Comparison of ENCODE assay signal across 8 cellular contexts in genomic region chr6:119350202-119351004, GRCh38. TPM values are rescaled to one million over a fixed set of nuclear protein-coding genes. Genes with fewer than 3 reads are reported as not detected.
DNase-seq lines count a peak whose midpoint lies in the region; ATAC-seq and TF ChIP-seq lines count a peak whose summit lies in the region.

No MANE protein-coding gene starts in this region.

- peak overlapping the region; percentile 76 to 94 for H3K27ac ChIP-seq in aorta (ENCODE audit: low read depth in 1 of 2, low read length in 2 of 2)

- no peaks in the 10 kb centered on the region for H3K9me3 Mint-ChIP-seq in activated T-cell treated with anti-CD3 and anti-CD28 coated beads, Interleukin-2, amount 50 U/mL, for 24 hours

- H3K4me1 ChIP-seq in aorta (ENCODE audit: control insufficient read depth in 1 of 2, insufficient read depth in 2 of 2, low read length in 2 of 2), result peaks cover 0 to 3% of the 10 kb centered on the region in 2 donors

- intact Hi-C loops in aorta (cut with DNase I), result loop anchor here in 1 of 2 donors (5.0 kb wide), 1 partner anchor 223 kb away; no protein-coding TSS in a partner anchor

- H3K36me3 ChIP-seq in aorta (ENCODE audit: control insufficient read depth in 1 of 2, insufficient read depth in 2 of 2, low read length in 1 of 2), result no peaks in the 10 kb centered on the region

- H3K9me3 ChIP-seq in aorta (ENCODE audit: control insufficient read depth, low read length), result no peaks in the 10 kb centered on the region

- 4% methylated on average over 22 to 25 of the region's 25 CpGs for WGBS in aorta, 2 donors

- peak overlapping the region; percentile 79 to 90 for H3K4me3 ChIP-seq in aorta (ENCODE audit: low read length in 2 of 2)

- H3K27ac Mint-ChIP-seq in activated T-cell treated with anti-CD3 and anti-CD28 coated beads, Interleukin-2, amount 50 U/mL, for 24 hours, result peak overlapping the region; percentile 92

- peaks cover 29% of the 10 kb centered on the region for H3K36me3 Mint-ChIP-seq in activated T-cell treated with anti-CD3 and anti-CD28 coated beads, Interleukin-2, amount 50 U/mL, for 24 hours (ENCODE audit: low read depth)

- TF ChIP-seq CTCF in omental fat pad (IDR thresholded peaks at IDR 0.05), result no peak

- H3K4me1 Mint-ChIP-seq in activated T-cell treated with anti-CD3 and anti-CD28 coated beads, Interleukin-2, amount 50 U/mL, for 24 hours (ENCODE audit: low read depth), result peaks cover 46% of the 10 kb centered on the region

- DNase-seq in SHP77 treated with DMSO at 0.1 percent for 48 hours (lab: John Stamatoyannopoulos, UW) (peak; percentile 38), SHP77 (lab: John Stamatoyannopoulos, UW) (no peak), NCI-H2029 treated with DMSO at 0.1 percent for 48 hours (lab: John Stamatoyannopoulos, UW) (peak; percentile 89), fibroblast of the conjunctiva (ENCODE audit: low read depth) (peak; percentile 68), omental fat pad (ENCODE audit: low spot score) (no peak), aorta (no peak)
- DNase-seq in activated T-cell treated with anti-CD3 and anti-CD28 coated beads, Interleukin-2, amount 50 U/mL, for 24 hours, result no peak

- no peaks in the 10 kb centered on the region for H3K27me3 ChIP-seq in aorta (ENCODE audit: control insufficient read depth in 1 of 2, insufficient read depth in 2 of 2, low read length in 1 of 2)

- no peaks in the 10 kb centered on the region for H3K27me3 Mint-ChIP-seq in activated T-cell treated with anti-CD3 and anti-CD28 coated beads, Interleukin-2, amount 50 U/mL, for 24 hours

- peak overlapping the region; percentile 90 for H3K4me3 Mint-ChIP-seq in activated T-cell treated with anti-CD3 and anti-CD28 coated beads, Interleukin-2, amount 50 U/mL, for 24 hours

- peak; percentile 10 for ATAC-seq in HG02642 (IDR thresholded peaks at IDR 0.05; ENCODE audit: poor library complexity, unreplicated experiment)
- peak; percentile 43 for ATAC-seq in omental fat pad (ENCODE audit: low FRiP score)
- ATAC-seq in aorta (ENCODE audit: low FRiP score), result peak; percentile 68

RNA-seq across cellular contexts. Expression of gene MAN1A1, which starts 0.8 kb away (rescaled TPM):
- total RNA-seq in omental fat pad, result 100 to 1,000 TPM; 210 to 247 (median 229) TPM
- 10 to 100 TPM; 57.8 to 76.0 TPM for total RNA-seq in aorta
- polyA plus RNA-seq in aorta, result 10 to 100 TPM; 22.2 to 22.6 TPM

Comparison
In these comparisons a context has a peak if more than half of its experiments do, and no peak if none do; other contexts are left out.
1. DNase-seq: peak in SHP77 treated with DMSO at 0.1 percent for 48 hours (single experiment), NCI-H2029 treated with DMSO at 0.1 percent for 48 hours (single experiment) and fibroblast of the conjunctiva (single experiment); none in SHP77 (0 of 2), activated T-cell treated with anti-CD3 and anti-CD28 coated beads, Interleukin-2, amount 50 U/mL, for 24 hours (single experiment), omental fat pad (single experiment) and aorta (0 of 2).
2. ATAC-seq: peak in every context shown above with its lines; median percentile 68 in aorta; 43 in omental fat pad; 10 in HG02642.